Comparison of ENCODE assay signal across 12 cellular contexts in the genomic region with DNA sequence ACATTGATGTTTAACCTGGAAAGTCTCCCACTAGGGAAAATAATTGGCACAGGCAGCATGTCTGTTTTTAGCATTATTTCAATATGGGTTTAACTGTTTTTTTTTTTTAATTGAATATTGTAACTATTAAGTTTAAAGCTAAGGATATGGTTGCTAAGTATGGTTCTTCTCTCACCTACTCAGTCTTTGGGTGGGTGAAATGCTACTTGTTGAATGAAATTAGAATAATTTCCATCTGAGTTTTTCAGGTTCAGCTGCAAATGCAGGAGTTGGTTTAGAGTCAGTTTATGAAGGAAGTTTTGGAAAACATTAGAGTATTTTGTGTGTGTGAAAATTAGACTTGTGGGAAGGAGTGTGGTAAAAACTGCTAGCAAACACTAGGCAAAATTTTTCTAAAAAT.
"Had no signal": no experiment of that assay in that cellular context is flagged by ENCODE, and none has a peak within 500 bp of the region (broad histone marks: within the 10 kb centered on the region; RNA-seq: fewer than 3 reads in every experiment).

No MANE protein-coding gene starts in this region.

- H3K9me3 Mint-ChIP-seq: activated CD4-positive, alpha-beta memory T cell treated with anti-CD3 and anti-CD28 coated beads, Interleukin-2, amount 10 ng/mL, durations not matched to agents 7 days and 5 days; stimulated activated naive B cell treated with anti-CD40 and anti-IgM and Interleukin-4, amounts not matched to agents 10 μg/mL and 1 μg/mL and 100 μg/mL, for 72 hours had no signal

- H3K9me3 ChIP-seq: lower lobe of right lung, thyroid gland had no signal

- DNase-seq: activated CD4-positive, alpha-beta memory T cell treated with anti-CD3 and anti-CD28 coated beads, Interleukin-2, amount 10 ng/mL, durations not matched to agents 7 days and 5 days; activated gamma-delta T cell; cerebellar nuclear complex; effector CD4-positive, alpha-beta T cell; lower lobe of right lung; nephron progenitor cell; occipital lobe; retina; stimulated activated naive B cell treated with anti-CD40 and anti-IgM and Interleukin-4, amounts not matched to agents 10 μg/mL and 1 μg/mL and 100 μg/mL, for 72 hours; SW 1271; thyroid gland; WERI-Rb-1 had no signal

- H3K36me3 Mint-ChIP-seq: stimulated activated naive B cell treated with anti-CD40 and anti-IgM and Interleukin-4, amounts not matched to agents 10 μg/mL and 1 μg/mL and 100 μg/mL, for 72 hours had no signal

- H3K27ac ChIP-seq: lower lobe of right lung, thyroid gland, WERI-Rb-1 had no signal

- H3K27me3 Mint-ChIP-seq: activated CD4-positive, alpha-beta memory T cell treated with anti-CD3 and anti-CD28 coated beads, Interleukin-2, amount 10 ng/mL, durations not matched to agents 7 days and 5 days had no signal

- H3K36me3 ChIP-seq: lower lobe of right lung, thyroid gland, WERI-Rb-1 had no signal

- H3K27ac Mint-ChIP-seq: activated CD4-positive, alpha-beta memory T cell treated with anti-CD3 and anti-CD28 coated beads, Interleukin-2, amount 10 ng/mL, durations not matched to agents 7 days and 5 days; nephron progenitor cell; stimulated activated naive B cell treated with anti-CD40 and anti-IgM and Interleukin-4, amounts not matched to agents 10 μg/mL and 1 μg/mL and 100 μg/mL, for 72 hours had no signal

- H3K4me3 Mint-ChIP-seq: activated CD4-positive, alpha-beta memory T cell treated with anti-CD3 and anti-CD28 coated beads, Interleukin-2, amount 10 ng/mL, durations not matched to agents 7 days and 5 days; nephron progenitor cell; stimulated activated naive B cell treated with anti-CD40 and anti-IgM and Interleukin-4, amounts not matched to agents 10 μg/mL and 1 μg/mL and 100 μg/mL, for 72 hours had no signal
